Comparison of ENCODE assay signal across 1 cellular context in the genomic region with DNA sequence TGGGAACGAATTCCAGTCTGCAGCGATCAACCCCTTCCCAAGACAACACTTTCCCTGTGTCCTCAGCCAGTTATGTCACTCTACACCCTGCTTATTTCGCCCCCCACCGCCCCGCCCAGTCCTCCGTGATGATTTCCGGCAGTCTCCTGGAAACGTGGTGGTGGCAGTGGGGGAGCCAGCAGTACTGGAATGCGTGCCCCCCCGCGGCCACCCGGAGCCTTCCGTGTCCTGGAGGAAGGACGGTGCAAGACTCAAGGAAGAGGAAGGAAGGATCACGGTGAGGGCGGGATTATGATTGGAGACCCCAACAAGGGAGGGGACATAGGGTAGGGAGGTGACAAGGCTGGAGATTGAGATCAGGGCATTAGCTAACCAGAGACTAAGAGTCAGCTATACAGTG.
TF ChIP-seq lines count a peak whose summit lies in the region.

No MANE protein-coding gene starts in this region.

TF ChIP-seq in H1, 55 proteins besides CTCF, POLR2A, EP300 and RAD21:
- TF ChIP-seq SUZ12 (IDR thresholded peaks at IDR 0.05; ENCODE audit: low read length), result no peak
- TF ChIP-seq JUN (IDR thresholded peaks at IDR 0.05; ENCODE audit: low read depth, low read length), result no peak
- TF ChIP-seq TCF12 (IDR thresholded peaks at IDR 0.05; ENCODE audit: low read depth, low read length), result no peak
- TF ChIP-seq TAF1 (IDR thresholded peaks at IDR 0.05; ENCODE audit: low read depth, low read length), result no peak
- no peak for TF ChIP-seq HDAC6 (IDR thresholded peaks at IDR 0.05; ENCODE audit: low read depth, low read length)
- no peak for TF ChIP-seq EZH2 (IDR thresholded peaks at IDR 0.05; ENCODE audit: low read depth, low read length, severe bottlenecking)
- TF ChIP-seq BACH1 (IDR thresholded peaks at IDR 0.05; ENCODE audit: low read length), result no peak
- no peak for TF ChIP-seq SIX5 (IDR thresholded peaks at IDR 0.05; ENCODE audit: low read depth, low read length)
- no peak for TF ChIP-seq SRF (IDR thresholded peaks at IDR 0.05; ENCODE audit: low read depth, low read length)
- no peak for TF ChIP-seq KDM1A (IDR thresholded peaks at IDR 0.05; ENCODE audit: borderline replicate concordance, low read length)
- TF ChIP-seq TAF7 (optimal IDR thresholded peaks at IDR 0.05; ENCODE audit: borderline replicate concordance, low read depth, low read length), result no peak
- no peak for TF ChIP-seq KDM5A (IDR thresholded peaks at IDR 0.05; ENCODE audit: low read length)
- TF ChIP-seq JUND (IDR thresholded peaks at IDR 0.05; ENCODE audit: low read length), result no peak
- no peak for TF ChIP-seq CBX8 (IDR thresholded peaks at IDR 0.05; ENCODE audit: borderline replicate concordance, low read depth, low read length)
- TF ChIP-seq KDM4A (IDR thresholded peaks at IDR 0.05; ENCODE audit: low read depth, low read length, severe bottlenecking), result no peak
- TF ChIP-seq ZNF274 (IDR thresholded peaks at IDR 0.05; ENCODE audit: borderline replicate concordance, extremely low read depth, low read length), result no peak
- TF ChIP-seq BCL11A (IDR thresholded peaks at IDR 0.05; ENCODE audit: low read depth in 2 of 2, low read length in 2 of 2), result no peak
- TF ChIP-seq, protein P1, sequence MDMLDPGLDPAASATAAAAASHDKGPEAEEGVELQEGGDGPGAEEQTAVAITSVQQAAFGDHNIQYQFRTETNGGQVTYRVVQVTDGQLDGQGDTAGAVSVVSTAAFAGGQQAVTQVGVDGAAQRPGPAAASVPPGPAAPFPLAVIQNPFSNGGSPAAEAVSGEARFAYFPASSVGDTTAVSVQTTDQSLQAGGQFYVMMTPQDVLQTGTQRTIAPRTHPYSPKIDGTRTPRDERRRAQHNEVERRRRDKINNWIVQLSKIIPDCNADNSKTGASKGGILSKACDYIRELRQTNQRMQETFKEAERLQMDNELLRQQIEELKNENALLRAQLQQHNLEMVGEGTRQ (IDR thresholded peaks at IDR 0.05; ENCODE audit: low read length), result no peak
- TF ChIP-seq RFX5 (IDR thresholded peaks at IDR 0.05; ENCODE audit: borderline replicate concordance, low read depth, low read length), result no peak
- no peak for TF ChIP-seq ASH2L (IDR thresholded peaks at IDR 0.05; ENCODE audit: low read length)
